ENCODE assay signal across 1 cellular context in the genomic region with DNA sequence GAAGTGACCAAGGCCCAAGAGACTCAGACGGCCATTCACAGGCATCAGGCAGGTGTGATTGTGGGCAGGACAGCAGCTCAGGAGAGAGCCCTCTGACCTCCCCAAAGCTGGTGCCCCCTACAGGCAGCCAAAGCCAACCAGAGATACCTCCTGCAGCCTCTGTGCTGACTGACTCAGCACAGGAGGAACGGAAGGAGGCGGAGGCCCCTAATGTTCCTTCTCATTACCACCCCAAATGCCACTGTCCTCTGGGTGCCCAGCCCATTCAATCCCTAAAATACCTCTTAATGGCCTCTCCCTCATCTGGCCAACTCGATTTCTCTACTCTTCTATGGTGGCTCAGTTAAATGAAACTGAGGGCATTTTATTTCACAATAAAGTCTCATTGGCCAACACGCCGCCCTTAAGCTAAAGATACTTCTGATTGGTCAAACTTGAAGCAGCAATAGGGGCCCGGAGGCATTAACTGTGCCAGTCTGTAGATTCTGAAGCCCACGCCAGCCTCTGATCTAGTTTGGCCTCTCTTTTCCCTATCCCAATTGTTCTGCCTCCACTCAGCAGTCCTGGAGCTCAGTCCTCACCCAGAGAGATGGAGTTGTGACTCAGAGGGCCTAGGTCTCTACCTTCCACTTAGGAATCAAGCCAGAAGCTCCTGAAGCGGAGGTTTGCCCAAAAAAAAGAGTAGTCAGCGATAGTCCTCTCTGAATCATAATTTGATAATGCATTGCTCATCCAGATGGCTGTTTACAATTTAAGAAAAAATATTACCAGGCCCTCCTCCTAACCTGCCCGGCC.
A peak's percentile ranks its signal among the peaks of the same experiment; 100 is the strongest.
TF ChIP-seq lines count a peak whose summit lies in the region.

No MANE protein-coding gene starts in this region.

TF ChIP-seq in HepG2, 621 proteins besides CTCF, POLR2A, EP300 and RAD21 (continued from another document and continues in another):
- TF ChIP-seq LBX2 (CRISPR knock-in tag; IDR thresholded peaks at IDR 0.05; ENCODE audit: borderline replicate concordance): no peak
- TF ChIP-seq, protein P1, sequence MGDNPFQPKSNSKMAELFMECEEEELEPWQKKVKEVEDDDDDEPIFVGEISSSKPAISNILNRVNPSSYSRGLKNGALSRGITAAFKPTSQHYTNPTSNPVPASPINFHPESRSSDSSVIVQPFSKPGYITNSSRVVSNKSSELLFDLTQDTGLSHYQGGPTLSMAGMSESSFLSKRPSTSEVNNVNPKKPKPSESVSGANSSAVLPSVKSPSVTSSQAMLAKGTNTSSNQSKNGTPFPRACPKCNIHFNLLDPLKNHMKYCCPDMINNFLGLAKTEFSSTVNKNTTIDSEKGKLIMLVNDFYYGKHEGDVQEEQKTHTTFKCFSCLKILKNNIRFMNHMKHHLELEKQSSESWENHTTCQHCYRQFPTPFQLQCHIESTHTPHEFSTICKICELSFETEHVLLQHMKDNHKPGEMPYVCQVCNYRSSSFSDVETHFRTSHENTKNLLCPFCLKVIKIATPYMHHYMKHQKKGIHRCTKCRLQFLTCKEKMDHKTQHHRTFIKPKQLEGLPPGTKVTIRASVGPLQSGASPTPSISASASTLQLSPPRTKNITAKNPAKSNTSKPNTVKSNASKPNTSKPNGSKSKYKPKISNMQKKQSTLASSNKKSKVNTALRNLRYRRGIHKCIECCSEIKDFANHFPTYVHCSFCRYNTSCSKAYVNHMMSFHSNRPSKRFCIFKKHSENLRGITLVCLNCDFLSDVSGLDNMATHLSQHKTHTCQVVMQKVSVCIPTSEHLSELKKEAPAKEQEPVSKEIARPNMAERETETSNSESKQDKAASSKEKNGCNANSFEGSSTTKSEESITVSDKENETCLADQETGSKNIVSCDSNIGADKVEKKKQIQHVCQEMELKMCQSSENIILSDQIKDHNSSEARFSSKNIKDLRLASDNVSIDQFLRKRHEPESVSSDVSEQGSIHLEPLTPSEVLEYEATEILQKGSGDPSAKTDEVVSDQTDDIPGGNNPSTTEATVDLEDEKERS (CRISPR knock-in tag; IDR thresholded peaks at IDR 0.05): no peak
- no peak for TF ChIP-seq NAIF1 (CRISPR knock-in tag; IDR thresholded peaks at IDR 0.05; ENCODE audit: borderline replicate concordance)
- TF ChIP-seq, protein P2, sequence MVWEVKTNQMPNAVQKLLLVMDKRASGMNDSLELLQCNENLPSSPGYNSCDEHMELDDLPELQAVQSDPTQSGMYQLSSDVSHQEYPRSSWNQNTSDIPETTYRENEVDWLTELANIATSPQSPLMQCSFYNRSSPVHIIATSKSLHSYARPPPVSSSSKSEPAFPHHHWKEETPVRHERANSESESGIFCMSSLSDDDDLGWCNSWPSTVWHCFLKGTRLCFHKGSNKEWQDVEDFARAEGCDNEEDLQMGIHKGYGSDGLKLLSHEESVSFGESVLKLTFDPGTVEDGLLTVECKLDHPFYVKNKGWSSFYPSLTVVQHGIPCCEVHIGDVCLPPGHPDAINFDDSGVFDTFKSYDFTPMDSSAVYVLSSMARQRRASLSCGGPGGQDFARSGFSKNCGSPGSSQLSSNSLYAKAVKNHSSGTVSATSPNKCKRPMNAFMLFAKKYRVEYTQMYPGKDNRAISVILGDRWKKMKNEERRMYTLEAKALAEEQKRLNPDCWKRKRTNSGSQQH (CRISPR knock-in tag; IDR thresholded peaks at IDR 0.05; ENCODE audit: low read depth): 0 out of 2 replicates have a peak, but pooled peaks have one; percentile 54
- no peak for TF ChIP-seq SOX6 (IDR thresholded peaks at IDR 0.05)
- TF ChIP-seq SOX6 (CRISPR knock-in tag; IDR thresholded peaks at IDR 0.05): no peak
- TF ChIP-seq, protein P3, sequence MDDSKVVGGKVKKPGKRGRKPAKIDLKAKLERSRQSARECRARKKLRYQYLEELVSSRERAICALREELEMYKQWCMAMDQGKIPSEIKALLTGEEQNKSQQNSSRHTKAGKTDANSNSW (CRISPR knock-in tag; IDR thresholded peaks at IDR 0.05; ENCODE audit: borderline replicate concordance): no peak
- no peak for TF ChIP-seq CBFB (CRISPR knock-in tag; IDR thresholded peaks at IDR 0.05)
- no peak for TF ChIP-seq ZNF83 (CRISPR knock-in tag; IDR thresholded peaks at IDR 0.05; ENCODE audit: borderline replicate concordance)
- no peak for TF ChIP-seq LCORL (IDR thresholded peaks at IDR 0.05)
- TF ChIP-seq LCORL (CRISPR knock-in tag; IDR thresholded peaks at IDR 0.05): 0 out of 2 replicates have a peak, but pooled peaks have one; percentile 32
- TF ChIP-seq, protein P4, sequence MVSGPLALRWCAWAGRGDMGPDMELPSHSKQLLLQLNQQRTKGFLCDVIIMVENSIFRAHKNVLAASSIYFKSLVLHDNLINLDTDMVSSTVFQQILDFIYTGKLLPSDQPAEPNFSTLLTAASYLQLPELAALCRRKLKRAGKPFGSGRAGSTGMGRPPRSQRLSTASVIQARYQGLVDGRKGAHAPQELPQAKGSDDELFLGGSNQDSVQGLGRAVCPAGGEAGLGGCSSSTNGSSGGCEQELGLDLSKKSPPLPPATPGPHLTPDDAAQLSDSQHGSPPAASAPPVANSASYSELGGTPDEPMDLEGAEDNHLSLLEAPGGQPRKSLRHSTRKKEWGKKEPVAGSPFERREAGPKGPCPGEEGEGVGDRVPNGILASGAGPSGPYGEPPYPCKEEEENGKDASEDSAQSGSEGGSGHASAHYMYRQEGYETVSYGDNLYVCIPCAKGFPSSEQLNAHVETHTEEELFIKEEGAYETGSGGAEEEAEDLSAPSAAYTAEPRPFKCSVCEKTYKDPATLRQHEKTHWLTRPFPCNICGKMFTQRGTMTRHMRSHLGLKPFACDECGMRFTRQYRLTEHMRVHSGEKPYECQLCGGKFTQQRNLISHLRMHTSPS (CRISPR knock-in tag; IDR thresholded peaks at IDR 0.05; ENCODE audit: low read depth): peak; percentile 21; the same call in 1 of the 2 replicates
- peak; percentile 5; the same call in 1 of the 2 replicates for TF ChIP-seq ZSCAN31 (CRISPR knock-in tag; IDR thresholded peaks at IDR 0.05; ENCODE audit: low read depth)
- TF ChIP-seq, protein P5, sequence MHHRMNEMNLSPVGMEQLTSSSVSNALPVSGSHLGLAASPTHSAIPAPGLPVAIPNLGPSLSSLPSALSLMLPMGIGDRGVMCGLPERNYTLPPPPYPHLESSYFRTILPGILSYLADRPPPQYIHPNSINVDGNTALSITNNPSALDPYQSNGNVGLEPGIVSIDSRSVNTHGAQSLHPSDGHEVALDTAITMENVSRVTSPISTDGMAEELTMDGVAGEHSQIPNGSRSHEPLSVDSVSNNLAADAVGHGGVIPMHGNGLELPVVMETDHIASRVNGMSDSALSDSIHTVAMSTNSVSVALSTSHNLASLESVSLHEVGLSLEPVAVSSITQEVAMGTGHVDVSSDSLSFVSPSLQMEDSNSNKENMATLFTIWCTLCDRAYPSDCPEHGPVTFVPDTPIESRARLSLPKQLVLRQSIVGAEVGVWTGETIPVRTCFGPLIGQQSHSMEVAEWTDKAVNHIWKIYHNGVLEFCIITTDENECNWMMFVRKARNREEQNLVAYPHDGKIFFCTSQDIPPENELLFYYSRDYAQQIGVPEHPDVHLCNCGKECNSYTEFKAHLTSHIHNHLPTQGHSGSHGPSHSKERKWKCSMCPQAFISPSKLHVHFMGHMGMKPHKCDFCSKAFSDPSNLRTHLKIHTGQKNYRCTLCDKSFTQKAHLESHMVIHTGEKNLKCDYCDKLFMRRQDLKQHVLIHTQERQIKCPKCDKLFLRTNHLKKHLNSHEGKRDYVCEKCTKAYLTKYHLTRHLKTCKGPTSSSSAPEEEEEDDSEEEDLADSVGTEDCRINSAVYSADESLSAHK (CRISPR knock-in tag; IDR thresholded peaks at IDR 0.05; ENCODE audit: borderline replicate concordance): no peak
- TF ChIP-seq CCDC6 (CRISPR knock-in tag; IDR thresholded peaks at IDR 0.05): no peak
- no peak for TF ChIP-seq RCOR2 (CRISPR knock-in tag; IDR thresholded peaks at IDR 0.05)
- TF ChIP-seq ZNF136 (CRISPR knock-in tag; IDR thresholded peaks at IDR 0.05; ENCODE audit: low read depth): no peak
- 0 out of 2 replicates have a peak, but pooled peaks have one; percentile 11 for TF ChIP-seq ZNF331 (CRISPR knock-in tag; IDR thresholded peaks at IDR 0.05)
- TF ChIP-seq ZNF556 (CRISPR knock-in tag; IDR thresholded peaks at IDR 0.05; ENCODE audit: borderline replicate concordance): no peak
- no peak for TF ChIP-seq ZNF232 (CRISPR knock-in tag; IDR thresholded peaks at IDR 0.05; ENCODE audit: borderline replicate concordance)
- no peak for TF ChIP-seq RORA (CRISPR knock-in tag; IDR thresholded peaks at IDR 0.05)
- peak; percentile 59 for TF ChIP-seq ZMYM4 (CRISPR knock-in tag; IDR thresholded peaks at IDR 0.05)
- no peak for TF ChIP-seq ZNF549 (CRISPR knock-in tag; IDR thresholded peaks at IDR 0.05)
- TF ChIP-seq SMAD3 (CRISPR knock-in tag; IDR thresholded peaks at IDR 0.05): no peak
- TF ChIP-seq, protein P6, sequence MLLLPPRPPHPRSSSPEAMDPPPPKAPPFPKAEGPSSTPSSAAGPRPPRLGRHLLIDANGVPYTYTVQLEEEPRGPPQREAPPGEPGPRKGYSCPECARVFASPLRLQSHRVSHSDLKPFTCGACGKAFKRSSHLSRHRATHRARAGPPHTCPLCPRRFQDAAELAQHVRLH (CRISPR knock-in tag; IDR thresholded peaks at IDR 0.05; ENCODE audit: borderline replicate concordance, low read depth): peak; percentile 51; the same call in 1 of the 2 replicates
- TF ChIP-seq SP140L (CRISPR knock-in tag; IDR thresholded peaks at IDR 0.05; ENCODE audit: borderline replicate concordance): no peak
- TF ChIP-seq ZNF496 (CRISPR knock-in tag; IDR thresholded peaks at IDR 0.05; ENCODE audit: insufficient replicate concordance): no peak
- no peak for TF ChIP-seq SIX4 (CRISPR knock-in tag; IDR thresholded peaks at IDR 0.05)
- TF ChIP-seq ZNF672 (CRISPR knock-in tag; IDR thresholded peaks at IDR 0.05): no peak
- TF ChIP-seq, protein P7, sequence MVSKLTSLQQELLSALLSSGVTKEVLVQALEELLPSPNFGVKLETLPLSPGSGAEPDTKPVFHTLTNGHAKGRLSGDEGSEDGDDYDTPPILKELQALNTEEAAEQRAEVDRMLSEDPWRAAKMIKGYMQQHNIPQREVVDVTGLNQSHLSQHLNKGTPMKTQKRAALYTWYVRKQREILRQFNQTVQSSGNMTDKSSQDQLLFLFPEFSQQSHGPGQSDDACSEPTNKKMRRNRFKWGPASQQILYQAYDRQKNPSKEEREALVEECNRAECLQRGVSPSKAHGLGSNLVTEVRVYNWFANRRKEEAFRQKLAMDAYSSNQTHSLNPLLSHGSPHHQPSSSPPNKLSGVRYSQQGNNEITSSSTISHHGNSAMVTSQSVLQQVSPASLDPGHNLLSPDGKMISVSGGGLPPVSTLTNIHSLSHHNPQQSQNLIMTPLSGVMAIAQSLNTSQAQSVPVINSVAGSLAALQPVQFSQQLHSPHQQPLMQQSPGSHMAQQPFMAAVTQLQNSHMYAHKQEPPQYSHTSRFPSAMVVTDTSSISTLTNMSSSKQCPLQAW (CRISPR knock-in tag; IDR thresholded peaks at IDR 0.05): peak; percentile 32; the same call in 1 of the 2 replicates
- TF ChIP-seq BRCA1 (CRISPR knock-in tag; IDR thresholded peaks at IDR 0.05): no peak
- TF ChIP-seq KLF15 (CRISPR knock-in tag; IDR thresholded peaks at IDR 0.05; ENCODE audit: borderline replicate concordance): no peak
- TF ChIP-seq, protein P8, sequence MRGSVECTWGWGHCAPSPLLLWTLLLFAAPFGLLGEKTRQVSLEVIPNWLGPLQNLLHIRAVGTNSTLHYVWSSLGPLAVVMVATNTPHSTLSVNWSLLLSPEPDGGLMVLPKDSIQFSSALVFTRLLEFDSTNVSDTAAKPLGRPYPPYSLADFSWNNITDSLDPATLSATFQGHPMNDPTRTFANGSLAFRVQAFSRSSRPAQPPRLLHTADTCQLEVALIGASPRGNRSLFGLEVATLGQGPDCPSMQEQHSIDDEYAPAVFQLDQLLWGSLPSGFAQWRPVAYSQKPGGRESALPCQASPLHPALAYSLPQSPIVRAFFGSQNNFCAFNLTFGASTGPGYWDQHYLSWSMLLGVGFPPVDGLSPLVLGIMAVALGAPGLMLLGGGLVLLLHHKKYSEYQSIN (CRISPR knock-in tag; IDR thresholded peaks at IDR 0.05; ENCODE audit: borderline replicate concordance): no peak
- no peak for TF ChIP-seq THAP7 (CRISPR knock-in tag; IDR thresholded peaks at IDR 0.05)
- no peak for TF ChIP-seq HNRNPH1 (optimal IDR thresholded peaks at IDR 0.05; ENCODE audit: low read depth, low read length)
- no peak for TF ChIP-seq GPN1 (CRISPR knock-in tag; IDR thresholded peaks at IDR 0.05; ENCODE audit: borderline replicate concordance)
- no peak for TF ChIP-seq SP4 (CRISPR knock-in tag; IDR thresholded peaks at IDR 0.05)
- no peak for TF ChIP-seq CHD2 (IDR thresholded peaks at IDR 0.05; ENCODE audit: low read depth, low read length)
- TF ChIP-seq ZNF383 (CRISPR knock-in tag; IDR thresholded peaks at IDR 0.05; ENCODE audit: borderline replicate concordance): no peak
- no peak for TF ChIP-seq MATR3 (CRISPR knock-in tag; IDR thresholded peaks at IDR 0.05)
- TF ChIP-seq SKIL (CRISPR knock-in tag; IDR thresholded peaks at IDR 0.05; ENCODE audit: borderline replicate concordance): no peak
- no peak for TF ChIP-seq MBD4 (IDR thresholded peaks at IDR 0.05; ENCODE audit: borderline replicate concordance, low read length)
- no peak for TF ChIP-seq FOXP1 (IDR thresholded peaks at IDR 0.05)
- TF ChIP-seq FOXP1 (CRISPR knock-in tag; IDR thresholded peaks at IDR 0.05): no peak
